Comparison of ENCODE assay signal across 16 cellular contexts in the genomic region with DNA sequence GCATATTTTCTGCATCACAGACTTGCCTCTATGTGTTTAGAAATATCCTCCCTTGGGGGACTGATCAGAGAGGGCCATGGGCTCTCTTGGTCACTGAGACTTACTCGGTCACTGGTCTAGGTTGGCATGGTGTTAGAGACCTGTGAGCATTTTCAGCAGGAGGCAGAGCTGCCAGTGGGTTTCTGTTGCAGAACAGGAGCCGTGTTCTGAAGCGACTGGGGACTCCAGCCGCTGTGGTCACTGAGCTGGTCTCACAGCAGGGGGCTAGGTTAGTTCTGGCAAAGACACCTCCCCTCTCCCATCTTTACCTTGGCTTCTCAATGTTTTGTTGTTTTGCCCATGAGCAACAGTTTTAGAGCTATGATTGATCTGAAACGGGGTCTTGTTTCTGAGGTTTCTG. TPM values are rescaled to one million over a fixed set of nuclear protein-coding genes. Genes with fewer than 3 reads are reported as not detected.
DNase-seq lines count a peak whose midpoint lies in the region; ATAC-seq, FAIRE-seq and TF ChIP-seq lines count a peak whose summit lies in the region.
"Had no signal": no experiment of that assay in that cellular context is flagged by ENCODE, and none has a peak within 500 bp of the region (broad histone marks: within the 10 kb centered on the region; RNA-seq: fewer than 3 reads in every experiment).

No MANE protein-coding gene starts in this region.

- H2AFZ ChIP-seq in keratinocyte (ENCODE audit: control insufficient read depth, low read length), result no peak overlapping the region

- peak overlapping the region; percentile 92 to 98 (median 96) for H3K27ac Mint-ChIP-seq in CD4-positive, CD25-positive, alpha-beta regulatory T cell
- H3K27ac Mint-ChIP-seq in CD8-positive, alpha-beta memory T cell, result peak overlapping the region; percentile 79 to 94 (median 94)
- H3K27ac Mint-ChIP-seq in activated naive CD8-positive, alpha-beta T cell, result peak overlapping the region; percentile 93
- no peak overlapping the region for H3K27ac Mint-ChIP-seq in osteocyte (ENCODE audit: unreplicated experiment)

- H3K4me1 Mint-ChIP-seq in CD4-positive, CD25-positive, alpha-beta regulatory T cell, result peaks cover 13 to 86% (median 60%) of the 10 kb centered on the region in 4 donors
- peaks cover 75 to 93% (median 93%) of the 10 kb centered on the region in 3 donors for H3K4me1 Mint-ChIP-seq in CD8-positive, alpha-beta memory T cell
- peaks cover 72% of the 10 kb centered on the region for H3K4me1 Mint-ChIP-seq in activated naive CD8-positive, alpha-beta T cell (ENCODE audit: low read depth)
- peaks cover 21% of the 10 kb centered on the region for H3K4me1 Mint-ChIP-seq in osteocyte (ENCODE audit: unreplicated experiment)

- H3K27me3 ChIP-seq in CD4-positive, CD25-positive, alpha-beta regulatory T cell (ENCODE audit: control insufficient read depth, insufficient read depth, low read length), result no peaks in the 10 kb centered on the region
- no peaks in the 10 kb centered on the region for H3K27me3 ChIP-seq in CD8-positive, alpha-beta memory T cell (ENCODE audit: insufficient read depth, low read length, poor library complexity, severe bottlenecking)
- H3K27me3 ChIP-seq in keratinocyte (ENCODE audit: control insufficient read depth, extremely low read depth, insufficient read depth, low read length), result no peaks in the 10 kb centered on the region
- H3K27me3 ChIP-seq: BE2C, foreskin keratinocyte had no signal

- peaks cover 90% of the 10 kb centered on the region for H3K79me2 ChIP-seq in keratinocyte (ENCODE audit: control insufficient read depth, insufficient read depth, low read length)

- H3K9me1 ChIP-seq in keratinocyte (ENCODE audit: control insufficient read depth, extremely low read depth, insufficient read depth, low read length), result peaks cover 2% of the 10 kb centered on the region

- H3K36me3 Mint-ChIP-seq in CD4-positive, CD25-positive, alpha-beta regulatory T cell, result peaks cover 28% of the 10 kb centered on the region
- peaks cover 0 to 29% (median 5%) of the 10 kb centered on the region in 3 donors for H3K36me3 Mint-ChIP-seq in CD8-positive, alpha-beta memory T cell
- peaks cover 10% of the 10 kb centered on the region for H3K36me3 Mint-ChIP-seq in activated naive CD8-positive, alpha-beta T cell
- peaks cover 8% of the 10 kb centered on the region for H3K36me3 Mint-ChIP-seq in osteocyte (ENCODE audit: unreplicated experiment)

- CTCF ChIA-PET in CD8-positive, alpha-beta memory T cell (lab: Charles Lee), result interaction anchor here (0.9 kb wide), 2 partner anchors 42 to 123 kb away, joined by 3 read pairs; no protein-coding TSS in a partner anchor

- no peaks in the 10 kb centered on the region for H3K9me3 ChIP-seq in CD4-positive, CD25-positive, alpha-beta regulatory T cell (ENCODE audit: control insufficient read depth in 2 of 2, low read length in 2 of 2)
- no peaks in the 10 kb centered on the region for H3K9me3 ChIP-seq in CD8-positive, alpha-beta memory T cell (ENCODE audit: low read length)
- H3K9me3 ChIP-seq in keratinocyte (ENCODE audit: control insufficient read depth, low read depth, low read length), result no peaks in the 10 kb centered on the region
- H3K9me3 ChIP-seq: BE2C had no signal

- dilution Hi-C loops in keratinocyte (cut with MboI; ENCODE audit: extremely low pct_ligation_motif_present, low sequenced_read_pairs), result no loop called here

- peak overlapping the region; percentile 49 for H3K4me3 ChIP-seq in CD4-positive, CD25-positive, alpha-beta regulatory T cell (ENCODE audit: low read depth, low read length)
- H3K4me3 ChIP-seq in CD8-positive, alpha-beta memory T cell (ENCODE audit: low read length), result no peak overlapping the region
- peak overlapping the region in 1 of 3 experiments; percentile 11 for H3K4me3 ChIP-seq in keratinocyte (ENCODE audit: control insufficient read depth in 2 of 3, extremely low read depth in 1 of 3, insufficient read depth in 2 of 3, low read depth in 1 of 3, low read length in 3 of 3)
- H3K4me3 ChIP-seq: lung had no signal

- H3K4me1 ChIP-seq in CD4-positive, CD25-positive, alpha-beta regulatory T cell (ENCODE audit: control insufficient read depth, insufficient read depth, low read length, poor library complexity, severe bottlenecking), result peaks cover 54% of the 10 kb centered on the region
- peaks cover 72% of the 10 kb centered on the region for H3K4me1 ChIP-seq in CD8-positive, alpha-beta memory T cell (ENCODE audit: insufficient read depth, low read length)
- H3K4me1 ChIP-seq in keratinocyte (ENCODE audit: control insufficient read depth, extremely low read depth, insufficient read depth, low read length), result peaks cover 29% of the 10 kb centered on the region
- H3K4me1 ChIP-seq: BE2C had no signal

- no peaks in the 10 kb centered on the region for H3K36me3 ChIP-seq in CD4-positive, CD25-positive, alpha-beta regulatory T cell (ENCODE audit: control insufficient read depth, insufficient read depth, low read length)
- H3K36me3 ChIP-seq in CD8-positive, alpha-beta memory T cell (ENCODE audit: insufficient read depth, low read length), result peaks cover 8% of the 10 kb centered on the region
- H3K36me3 ChIP-seq in keratinocyte (ENCODE audit: control insufficient read depth in 2 of 2, extremely low read depth in 1 of 2, insufficient read depth in 2 of 2, low read length in 2 of 2), result peaks cover 13 to 19% of the 10 kb centered on the region in 2 experiments

- no peak for DNase-seq in CD4-positive, CD25-positive, alpha-beta regulatory T cell
- no peak for DNase-seq in CD8-positive, alpha-beta memory T cell
- DNase-seq in keratinocyte (ENCODE audit: low read depth, low spot score), result no peak
- DNase-seq in osteocyte (ENCODE audit: extremely low spot score, unreplicated experiment), result no peak
- DNase-seq in DMS 273 treated with DMSO at 0.1 percent for 48 hours (lab: John Stamatoyannopoulos, UW), result no peak
- DNase-seq: activated CD4-positive, alpha-beta T cell treated with anti-CD3 and anti-CD28 coated beads for 4 hours; BE2C; foreskin keratinocyte; right cardiac atrium; stimulated activated CD4-positive, alpha-beta T cell treated with anti-CD3 and anti-CD28 coated beads, Interleukin-2, amount 100 ng/mL, for 24 hours had no signal

- no peak for FAIRE-seq in keratinocyte (lab: Jason Lieb, UNC)
- FAIRE-seq: endometrium had no signal

- H3K4me3 Mint-ChIP-seq in CD4-positive, CD25-positive, alpha-beta regulatory T cell, result peak overlapping the region in 3 of 4 donors; percentile 78 to 84 (median 83)
- H3K4me3 Mint-ChIP-seq in CD8-positive, alpha-beta memory T cell, result peak overlapping the region; percentile 57 to 88 (median 85)
- peak overlapping the region; percentile 73 for H3K4me3 Mint-ChIP-seq in activated naive CD8-positive, alpha-beta T cell
- no peak overlapping the region for H3K4me3 Mint-ChIP-seq in osteocyte (ENCODE audit: unreplicated experiment)
- H3K4me3 Mint-ChIP-seq: activated naive CD4-positive, alpha-beta T cell treated with anti-CD3 and anti-CD28 coated beads for 36 hours had no signal

- ATAC-seq in CD4-positive, CD25-positive, alpha-beta regulatory T cell (ENCODE audit: low read depth in 2 of 2), result no peak
- ATAC-seq in GM19035 (IDR thresholded peaks at IDR 0.05; ENCODE audit: unreplicated experiment), result no peak
- ATAC-seq: right cardiac atrium had no signal

- TF ChIP-seq CTCF in keratinocyte (optimal IDR thresholded peaks at IDR 0.05 in 1 of 3, IDR thresholded peaks at IDR 0.05 in 1 of 3, conservative IDR thresholded peaks at IDR 0.05 in 1 of 3; ENCODE audit: extremely low read depth in 1 of 3, insufficient read depth in 2 of 3, low read length in 3 of 3), result no peak
- TF ChIP-seq CTCF in osteocyte (IDR thresholded peaks at IDR 0.05), result no peak

- H3K27me3 Mint-ChIP-seq in CD4-positive, CD25-positive, alpha-beta regulatory T cell, result no peaks in the 10 kb centered on the region
- H3K27me3 Mint-ChIP-seq in CD8-positive, alpha-beta memory T cell, result no peaks in the 10 kb centered on the region
- no peaks in the 10 kb centered on the region for H3K27me3 Mint-ChIP-seq in activated naive CD8-positive, alpha-beta T cell
- H3K27me3 Mint-ChIP-seq in osteocyte (ENCODE audit: unreplicated experiment), result no peaks in the 10 kb centered on the region

- peak overlapping the region; percentile 84 for H3K4me2 ChIP-seq in keratinocyte (ENCODE audit: control insufficient read depth, extremely low read depth, insufficient read depth, low read depth, low read length)
- H3K4me2 ChIP-seq: KMS-11 had no signal

- peaks cover 0 to 1% (median 0%) of the 10 kb centered on the region in 7 donors for H3K9me3 Mint-ChIP-seq in CD4-positive, CD25-positive, alpha-beta regulatory T cell
- H3K9me3 Mint-ChIP-seq in CD8-positive, alpha-beta memory T cell, result no peaks in the 10 kb centered on the region
- no peaks in the 10 kb centered on the region for H3K9me3 Mint-ChIP-seq in activated naive CD8-positive, alpha-beta T cell (ENCODE audit: low read depth)
- H3K9me3 Mint-ChIP-seq in osteocyte (ENCODE audit: unreplicated experiment), result no peaks in the 10 kb centered on the region
- H3K9me3 Mint-ChIP-seq: activated naive CD4-positive, alpha-beta T cell treated with anti-CD3 and anti-CD28 coated beads for 36 hours had no signal

- H3K9ac ChIP-seq in keratinocyte (ENCODE audit: control insufficient read depth, extremely low read depth, insufficient read depth, low read length), result peak overlapping the region; percentile 66
- H3K9ac ChIP-seq: KMS-11 had no signal

- POLR2A ChIA-PET in CD8-positive, alpha-beta memory T cell (lab: Charles Lee), result no interaction called here

- peak overlapping the region; percentile 73 for H3K27ac ChIP-seq in CD4-positive, CD25-positive, alpha-beta regulatory T cell (ENCODE audit: insufficient read depth, low read length, poor library complexity, severe bottlenecking)
- H3K27ac ChIP-seq in CD8-positive, alpha-beta memory T cell (ENCODE audit: low read depth, low read length), result no peak overlapping the region
- peak overlapping the region; percentile 65 for H3K27ac ChIP-seq in keratinocyte (ENCODE audit: control insufficient read depth, insufficient read depth, low read length)
- H3K27ac ChIP-seq: foreskin keratinocyte, KMS-11 had no signal

- H4K20me1 ChIP-seq in keratinocyte (ENCODE audit: control insufficient read depth, extremely low read depth, insufficient read depth, low read length), result peaks cover 7% of the 10 kb centered on the region

RNA-seq across cellular contexts. Expression of a gene that starts 8.7 kb away (rescaled TPM):
- total RNA-seq in CD4-positive, CD25-positive, alpha-beta regulatory T cell, result 21.2 TPM
- 1 to 10 TPM; 4.9 to 5.7 (median 5.5) TPM for polyA plus RNA-seq in CD4-positive, CD25-positive, alpha-beta regulatory T cell
- 10 to 100 TPM; 16.0 to 16.6 TPM for total RNA-seq in CD8-positive, alpha-beta memory T cell
- 11.2 TPM for polyA plus RNA-seq in CD8-positive, alpha-beta memory T cell
- 25.0 to 31.9 TPM (median 25.0 TPM) in 3 replicates for polyA plus RNA-seq in keratinocyte
- 15.7 TPM for polyA plus RNA-seq in keratinocyte (2011; ENCODE audit: low read depth)
- 11.5 and 19.4 TPM in 2 replicates for polyA plus RNA-seq in keratinocyte (2011; cell fraction: cytosol; rRNA removed)
- 42.8 and 55.0 TPM in 2 replicates for polyA plus RNA-seq in keratinocyte (2011; cell fraction: nucleus; rRNA removed)
- 14.8 and 20.2 TPM in 2 replicates for polyA plus RNA-seq in keratinocyte (2012; ENCODE audit: low replicate concordance)
- polyA minus RNA-seq in keratinocyte, result 15.0 to 26.6 TPM (median 23.6 TPM) in 3 replicates
- polyA minus RNA-seq in keratinocyte (2011; cell fraction: cytosol; rRNA and poly(A)+ RNA removed), result 16.1 TPM
- polyA minus RNA-seq in keratinocyte (2011; cell fraction: nucleus; rRNA and poly(A)+ RNA removed), result 30.9 and 52.6 TPM in 2 replicates
- total RNA-seq in osteocyte, result 33.2 and 33.5 TPM in 2 replicates
